In the genomic region with DNA sequence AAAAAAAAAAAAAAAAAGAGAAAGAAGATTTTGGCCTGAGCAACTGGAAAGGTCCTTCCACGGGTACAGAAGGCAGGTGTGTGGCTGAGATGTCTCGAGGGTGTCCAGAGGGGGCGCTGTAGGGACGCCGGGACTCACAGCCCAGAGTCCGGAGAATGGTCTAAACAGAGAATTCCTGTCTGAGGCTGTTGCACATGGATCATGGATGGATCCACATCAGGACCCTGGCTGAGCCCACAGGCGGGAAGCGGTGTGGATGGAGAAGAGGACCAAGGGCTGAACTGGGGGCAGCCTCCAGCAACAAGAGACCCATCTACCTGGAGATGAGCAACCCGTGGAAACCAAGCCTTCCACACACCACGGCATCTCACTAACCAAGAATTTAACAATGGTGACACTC, we compare ENCODE assay signal across 11 cellular contexts. TPM values are rescaled to one million over a fixed set of nuclear protein-coding genes. Genes with fewer than 3 reads are reported as not detected.
A peak's percentile ranks its signal among the peaks of the same experiment; 100 is the strongest.
DNase-seq lines count a peak whose midpoint lies in the region; ATAC-seq, FAIRE-seq and TF ChIP-seq lines count a peak whose summit lies in the region.
"Had no signal": no experiment of that assay in that cellular context is flagged by ENCODE, and none has a peak within 500 bp of the region (broad histone marks: within the 10 kb centered on the region; RNA-seq: fewer than 3 reads in every experiment).

No MANE protein-coding gene starts in this region.

- H3K4me1 ChIP-seq in OCI-LY3 (ENCODE audit: low read length) (no peaks in the 10 kb centered on the region), foreskin keratinocyte (no peaks in the 10 kb centered on the region)

- TF ChIP-seq CTCF in AG10803 (conservative IDR thresholded peaks at IDR 0.05; ENCODE audit: low read length) (peak; percentile 30), OCI-LY3 (IDR thresholded peaks at IDR 0.05; ENCODE audit: low read depth, low read length) (peak; percentile 30; the same call in 1 of the 2 replicates), foreskin keratinocyte (conservative IDR thresholded peaks at IDR 0.05) (peak; percentile 42), coronary artery (IDR thresholded peaks at IDR 0.05) (no peak)

- no peaks in the 10 kb centered on the region for H3K79me2 ChIP-seq in OCI-LY3 (ENCODE audit: low read length)

- H3K27me3 ChIP-seq in OCI-LY3 (ENCODE audit: low read depth, low read length) (peaks cover 51% of the 10 kb centered on the region), foreskin keratinocyte (peaks cover 18% of the 10 kb centered on the region)

- H3K9ac ChIP-seq in OCI-LY3 (ENCODE audit: low read length): no peak overlapping the region

- TF ChIP-seq POLR2A in GM12891 (IDR thresholded peaks at IDR 0.05; ENCODE audit: low read depth, low read length): no peak

- DNase-seq in AG10803 (ENCODE audit: low read depth) (no peak), GM12891 (ENCODE audit: insufficient read length, low spot score) (peak; percentile 25), foreskin keratinocyte (no peak), NCI-H1436 treated with DMSO at 0.1 percent for 48 hours (lab: John Stamatoyannopoulos, UW) (no peak), activated gamma-delta T cell treated with Interleukin-2 at 50 U/mL for 16 hours (no peak), hepatic stellate cell (ENCODE audit: low spot score) (no peak), coronary artery (ENCODE audit: low spot score) (no peak)
- DNase-seq: activated naive CD4-positive, alpha-beta T cell treated with Interleukin-2 at 50 U/mL for 16 hours had no signal

- no peak for FAIRE-seq in GM12891 (lab: Jason Lieb, UNC)
- FAIRE-seq: TTC549 had no signal

- H3K36me3 ChIP-seq in OCI-LY3 (replicated peaks; ENCODE audit: low read depth, low read length): no peaks in the 10 kb centered on the region

- H3K27ac ChIP-seq in OCI-LY3 (ENCODE audit: low read length) (no peak overlapping the region), foreskin keratinocyte (no peak overlapping the region), coronary artery (no peak overlapping the region)

- ATAC-seq in foreskin keratinocyte: no peak
- ATAC-seq: stimulated activated memory B cell treated with anti-CD40 and anti-IgM and Interleukin-4, amounts not matched to agents 10 μg/mL and 1 μg/mL and 100 μg/mL, for 72 hours had no signal

- H4K20me1 ChIP-seq in OCI-LY3 (ENCODE audit: insufficient read depth, low read length): no peaks in the 10 kb centered on the region

- no peak overlapping the region for H3K4me2 ChIP-seq in OCI-LY3 (ENCODE audit: low read length)

- H2AFZ ChIP-seq in OCI-LY3 (ENCODE audit: low read depth, low read length): no peak overlapping the region

- no peaks in the 10 kb centered on the region for H3K9me3 ChIP-seq in OCI-LY3 (ENCODE audit: insufficient read depth, low read length)

- H3K4me3 ChIP-seq in AG10803 (ENCODE audit: low read length): no peak overlapping the region
- H3K4me3 ChIP-seq in OCI-LY3 (ENCODE audit: low read length): no peak overlapping the region
- no peak overlapping the region for H3K4me3 ChIP-seq in coronary artery

TF ChIP-seq in GM12891, 5 proteins besides CTCF, POLR2A, EP300 and RAD21:
- TF ChIP-seq PAX5 (IDR thresholded peaks at IDR 0.05; ENCODE audit: insufficient read depth, low read length, severe bottlenecking) (no peak), TAF1 (IDR thresholded peaks at IDR 0.05; ENCODE audit: low read depth, low read length) (no peak), POU2F2 (IDR thresholded peaks at IDR 0.05; ENCODE audit: low read depth, low read length) (no peak), SPI1 (IDR thresholded peaks at IDR 0.05; ENCODE audit: low read depth, low read length) (no peak), POLR2AphosphoS5 (IDR thresholded peaks at IDR 0.05; ENCODE audit: low read depth, low read length) (no peak)

RNA-seq across cellular contexts. Expression of a gene that starts 55.0 kb away (rescaled TPM):
- polyA plus RNA-seq in GM12891 (2012; ENCODE audit: low read depth, missing spikeins): 0.03 TPM
- 0.03 and 0.07 TPM in 2 replicates for total RNA-seq in foreskin keratinocyte
- 0.02 and 0.03 TPM in 2 replicates for polyA plus RNA-seq in foreskin keratinocyte
